ENCODE assay signal across 12 cellular contexts in genomic region chr1:205442051-205442721, GRCh38. TPM values are rescaled to one million over a fixed set of nuclear protein-coding genes. Genes with fewer than 3 reads are reported as not detected.
DNase-seq lines count a peak whose midpoint lies in the region; TF ChIP-seq lines count a peak whose summit lies in the region.
"Had no signal": no experiment of that assay in that cellular context is flagged by ENCODE, and none has a peak within 500 bp of the region (broad histone marks: within the 10 kb centered on the region; RNA-seq: fewer than 3 reads in every experiment).

No MANE protein-coding gene starts in this region.

- H3K27me3 Mint-ChIP-seq in neural progenitor cell (ENCODE audit: insufficient read depth, low read depth): peaks cover 18% of the 10 kb centered on the region
- H3K27me3 Mint-ChIP-seq: IgD-negative memory B cell had no signal

- peaks cover 73% of the 10 kb centered on the region for H3F3A ChIP-seq in neural progenitor cell (ENCODE audit: low read depth)

- H3K79me2 ChIP-seq in neural progenitor cell (ENCODE audit: low read depth): peaks cover 10% of the 10 kb centered on the region
- H3K79me2 ChIP-seq: parathyroid adenoma had no signal

- TF ChIP-seq CTCF in dorsolateral prefrontal cortex (IDR thresholded peaks at IDR 0.05 in 54 of 56, conservative IDR thresholded peaks at IDR 0.05 in 2 of 56; ENCODE audit: low read depth in 1 of 56, partially characterized antibody in 56 of 56) (no peak), neural progenitor cell (IDR thresholded peaks at IDR 0.05) (no peak), esophagus squamous epithelium (IDR thresholded peaks at IDR 0.05) (no peak), testis (IDR thresholded peaks at IDR 0.05) (no peak)

- DNase-seq in DMS79 (lab: John Stamatoyannopoulos, UW): peak; percentile 52
- DNase-seq in NCI-H146 treated with DMSO at 0.1 percent for 48 hours (lab: John Stamatoyannopoulos, UW; ENCODE audit: unreplicated experiment): peak; percentile 69
- peak in 1 of 10 donors; percentile 45 for DNase-seq in dorsolateral prefrontal cortex
- DNase-seq in neural progenitor cell (ENCODE audit: low spot score): peak; percentile 82
- no peak for DNase-seq in esophagus squamous epithelium (lab: John Stamatoyannopoulos, UW)
- no peak for DNase-seq in cerebellum (ENCODE audit: low spot score)
- DNase-seq in testis: no peak
- DNase-seq in AG08396 (ENCODE audit: low spot score): no peak
- DNase-seq: activated effector memory CD4-positive, alpha-beta T cell treated with Interleukin-2 at 50 U/mL for 16 hours had no signal

- 67 to 75% methylated on average over 9 to 10 of the region's 12 CpGs for WGBS in esophagus squamous epithelium, 2 donors
- WGBS in testis, 2 donors: 78 to 80% methylated on average over 11 to 12 of the region's 12 CpGs

- H3K27ac ChIP-seq in dorsolateral prefrontal cortex: peak overlapping the region in 39 of 59 donors; percentile 4 to 91 (median 57)
- H3K27ac ChIP-seq in neural progenitor cell: no peak overlapping the region
- peak overlapping the region in 1 of 4 donors; percentile 62 for H3K27ac ChIP-seq in esophagus squamous epithelium
- H3K27ac ChIP-seq in testis: peak overlapping the region in 1 of 2 donors; percentile 24
- H3K27ac ChIP-seq: parathyroid adenoma had no signal

- peaks cover 80% of the 10 kb centered on the region for H3K4me1 ChIP-seq in neural progenitor cell
- peaks cover 25 to 77% (median 29%) of the 10 kb centered on the region in 3 donors for H3K4me1 ChIP-seq in esophagus squamous epithelium
- peaks cover 76% of the 10 kb centered on the region for H3K4me1 ChIP-seq in testis

- H3K36me3 Mint-ChIP-seq in neural progenitor cell: peaks cover 15% of the 10 kb centered on the region

- peak overlapping the region; percentile 75 for H3K27ac Mint-ChIP-seq in neural progenitor cell
- H3K27ac Mint-ChIP-seq: dendritic cell treated with granulocyte-macrophage colony-stimulating factor and Interleukin-4, amounts not matched to agents 40 ng/mL and 50 ng/mL, for 4 days had no signal

- H4K20me1 ChIP-seq in neural progenitor cell (ENCODE audit: low read depth): peaks cover 76% of the 10 kb centered on the region

- H3K9me3 ChIP-seq in neural progenitor cell (ENCODE audit: low read depth) (no peaks in the 10 kb centered on the region), esophagus squamous epithelium (no peaks in the 10 kb centered on the region), testis (no peaks in the 10 kb centered on the region)

- H3K4me2 ChIP-seq in neural progenitor cell: peak overlapping the region; percentile 71

- H3K9me3 Mint-ChIP-seq in neural progenitor cell: no peaks in the 10 kb centered on the region
- H3K9me3 Mint-ChIP-seq: dendritic cell treated with granulocyte-macrophage colony-stimulating factor and Interleukin-4, amounts not matched to agents 40 ng/mL and 50 ng/mL, for 4 days; IgD-negative memory B cell had no signal

- no peak for TF ChIP-seq POLR2A in esophagus squamous epithelium (IDR thresholded peaks at IDR 0.05)
- no peak for TF ChIP-seq POLR2A in testis (IDR thresholded peaks at IDR 0.05)

- H3K36me3 ChIP-seq in neural progenitor cell: no peaks in the 10 kb centered on the region
- H3K36me3 ChIP-seq in esophagus squamous epithelium: no peaks in the 10 kb centered on the region
- H3K36me3 ChIP-seq in testis (ENCODE audit: low read depth, missing control alignments): no peaks in the 10 kb centered on the region

- H3K4me1 Mint-ChIP-seq in neural progenitor cell: peaks cover 95% of the 10 kb centered on the region

- intact Hi-C loops in dorsolateral prefrontal cortex (cut with DNase I) (no loop called here), esophagus squamous epithelium (cut with DNase I) (no loop called here), testis (cut with DNase I; ENCODE audit: low total_unique reads) (no loop called here)

- H2AFZ ChIP-seq in neural progenitor cell (replicated peaks): no peak overlapping the region
- H2AFZ ChIP-seq: parathyroid adenoma had no signal

- H3K9ac ChIP-seq in neural progenitor cell: no peak overlapping the region
- H3K9ac ChIP-seq: parathyroid adenoma had no signal

- peak overlapping the region; percentile 76 for H3K4me3 Mint-ChIP-seq in neural progenitor cell

- H3K27me3 ChIP-seq in dorsolateral prefrontal cortex: no peaks in the 10 kb centered on the region
- H3K27me3 ChIP-seq in neural progenitor cell: peaks cover 10% of the 10 kb centered on the region
- H3K27me3 ChIP-seq in esophagus squamous epithelium: no peaks in the 10 kb centered on the region
- no peaks in the 10 kb centered on the region for H3K27me3 ChIP-seq in testis

- H3K4me3 ChIP-seq in dorsolateral prefrontal cortex (no peak overlapping the region), neural progenitor cell (no peak overlapping the region), esophagus squamous epithelium (no peak overlapping the region), testis (no peak overlapping the region)

RNA-seq across cellular contexts. Expression of gene BLACAT1, which starts 13.7 kb away (rescaled TPM):
- total RNA-seq in dorsolateral prefrontal cortex: 1 to 10 TPM in 107 of 120 experiments, under 1 TPM in 13; 0.46 to 4.5 (median 1.7) TPM
- total RNA-seq in neural progenitor cell (ENCODE audit: low replicate concordance): 13.9 and 25.7 TPM in 2 replicates
- 1 to 10 TPM in 2 of 4 donors, under 1 TPM in 2; 0.29 to 2.3 (median 0.99) TPM for total RNA-seq in esophagus squamous epithelium
- 2.5 TPM for total RNA-seq in cerebellum
- 10 to 100 TPM; 14.4 to 15.5 TPM for total RNA-seq in testis
- polyA plus RNA-seq in testis (ENCODE audit: insufficient read depth, low read depth, low replicate concordance): 5.9 TPM
- polyA plus RNA-seq: IgD-negative memory B cell had no signal

RNA-seq across cellular contexts. Expression of gene LEMD1, which starts 20.3 kb away (rescaled TPM):
- total RNA-seq in dorsolateral prefrontal cortex (1 to 10 TPM in 94 of 120 experiments, under 1 TPM in 5, not detected in 21; 0.71 to 6.6 (median 2.0) TPM), neural progenitor cell (ENCODE audit: low replicate concordance) (15.0 and 79.0 TPM in 2 replicates), esophagus squamous epithelium (1 to 10 TPM in 3 of 4 donors, not detected in 1; 1.1 to 1.4 (median 1.3) TPM), cerebellum (6.1 TPM), testis (10 to 100 TPM; 35.2 to 71.1 TPM)
- 83.2 TPM for polyA plus RNA-seq in testis (ENCODE audit: insufficient read depth, low read depth, low replicate concordance)
- polyA plus RNA-seq: IgD-negative memory B cell had no signal

Comparison
In these comparisons a context has a peak if more than half of its experiments do, and no peak if none do; other contexts are left out.
1. DNase-seq: peak in DMS79 (single experiment), NCI-H146 treated with DMSO at 0.1 percent for 48 hours (single experiment) and neural progenitor cell (single experiment); none in esophagus squamous epithelium (single experiment), cerebellum (single experiment), testis (single experiment) and AG08396 (single experiment).